In genomic region chr5:176632777-176633176, GRCh38 we compare ENCODE assay signal across 13 cellular contexts. TPM values are rescaled to one million over a fixed set of nuclear protein-coding genes. Genes with fewer than 3 reads are reported as not detected.
DNase-seq lines count a peak whose midpoint lies in the region; ATAC-seq and TF ChIP-seq lines count a peak whose summit lies in the region.
"Had no signal": no experiment of that assay in that cellular context is flagged by ENCODE, and none has a peak within 500 bp of the region (broad histone marks: within the 10 kb centered on the region; RNA-seq: fewer than 3 reads in every experiment).

No MANE protein-coding gene starts in this region.

- H3F3A ChIP-seq in DOHH2 (ENCODE audit: control insufficient read depth, insufficient read depth), result 0 out of 2 replicates have a peak, but pooled peaks cover 5% of the 10 kb centered on the region

- peaks cover 0 to 18% (median 10%) of the 10 kb centered on the region in 12 donors for H3K4me1 ChIP-seq in heart left ventricle
- peaks cover 74% of the 10 kb centered on the region for H3K4me1 ChIP-seq in DOHH2 (ENCODE audit: control insufficient read depth, low read length)
- peaks cover 7% of the 10 kb centered on the region for H3K4me1 ChIP-seq in psoas muscle

- H3K27ac ChIP-seq in heart left ventricle (no peak overlapping the region), DOHH2 (ENCODE audit: low read depth, low read length) (no peak overlapping the region), psoas muscle (no peak overlapping the region)

- no peaks in the 10 kb centered on the region for H3K79me2 ChIP-seq in DOHH2 (ENCODE audit: control insufficient read depth, low read length)

- H3K4me3 ChIP-seq in heart left ventricle, result no peak overlapping the region
- H3K4me3 ChIP-seq in DOHH2 (ENCODE audit: low read length), result no peak overlapping the region; the same call in 1 of the 2 replicates
- H3K4me3 ChIP-seq in psoas muscle, result no peak overlapping the region

- WGBS in heart left ventricle, 4 donors, result 68 to 78% (median 73%) methylated on average over 3 of the region's 3 CpGs
- WGBS in psoas muscle, 3 donors, result 23 to 36% (median 32%) methylated on average over 3 of the region's 3 CpGs

- intact Hi-C loops in heart left ventricle (cut with DNase I), result no loop called here
- intact Hi-C loops in cardiac septum (cut with DNase I), result no loop called here
- intact Hi-C loops in psoas muscle (cut with DNase I), result no loop called here

- H3K9me2 ChIP-seq in DOHH2 (replicated peaks; ENCODE audit: control insufficient read depth, low read length), result no peaks in the 10 kb centered on the region

- DNase-seq in heart left ventricle (no peak), cardiac septum (ENCODE audit: low spot score) (no peak), cerebellar cortex (ENCODE audit: low spot score) (peak; percentile 95), psoas muscle (peak in 1 of 2 donors; percentile 63), OCI-M1 (lab: John Stamatoyannopoulos, UW) (no peak)
- DNase-seq: GOT3, KG1, NCI-H1436 treated with DMSO at 0.1 percent for 48 hours, NCI-H2081 treated with DMSO at 0.1 percent for 48 hours had no signal

- H4K20me1 ChIP-seq in DOHH2 (ENCODE audit: control insufficient read depth, insufficient read depth, low read depth, low read length), result no peaks in the 10 kb centered on the region

- no peak for TF ChIP-seq CTCF in heart left ventricle (IDR thresholded peaks at IDR 0.05)
- no peak for TF ChIP-seq CTCF in DOHH2 (IDR thresholded peaks at IDR 0.05; ENCODE audit: low read depth, low read length, poor library complexity, severe bottlenecking)
- no peak for TF ChIP-seq CTCF in psoas muscle (IDR thresholded peaks at IDR 0.05)

- no peak for TF ChIP-seq POLR2A in heart left ventricle (IDR thresholded peaks at IDR 0.05)

- peak in 3 of 4 donors; percentile 19 to 52 (median 39) for ATAC-seq in heart left ventricle
- peak; percentile 39 to 77 (median 76) for ATAC-seq in psoas muscle
- ATAC-seq in GM18909 (IDR thresholded peaks at IDR 0.05; ENCODE audit: poor library complexity, unreplicated experiment), result no peak
- ATAC-seq in HG02981 (IDR thresholded peaks at IDR 0.05; ENCODE audit: unreplicated experiment), result no peak
- ATAC-seq: HepG2 had no signal

- H3K27me3 ChIP-seq in heart left ventricle (peaks cover 25 to 77% (median 42%) of the 10 kb centered on the region in 9 donors), DOHH2 (ENCODE audit: control insufficient read depth, low read length) (peaks cover 8% of the 10 kb centered on the region), psoas muscle (ENCODE audit: insufficient read depth in 3 of 3, low read length in 2 of 3) (peaks cover 0 to 36% (median 9%) of the 10 kb centered on the region in 3 donors)

- H3K36me3 ChIP-seq in heart left ventricle (no peaks in the 10 kb centered on the region), DOHH2 (ENCODE audit: control insufficient read depth, low read length) (no peaks in the 10 kb centered on the region), psoas muscle (ENCODE audit: insufficient read depth in 1 of 2, low read depth in 1 of 2) (no peaks in the 10 kb centered on the region)

- H3K9me3 ChIP-seq in heart left ventricle (no peaks in the 10 kb centered on the region), DOHH2 (ENCODE audit: control insufficient read depth, insufficient read depth, low read length) (no peaks in the 10 kb centered on the region), psoas muscle (no peaks in the 10 kb centered on the region)

- H3K4me2 ChIP-seq in DOHH2 (ENCODE audit: low read length), result peak overlapping the region; percentile 88

RNA-seq across cellular contexts. Expression of gene EIF4E1B, which starts 2.3 kb away (rescaled TPM):
- total RNA-seq in heart left ventricle (not detected), cardiac septum (not detected), psoas muscle (not detected)
- polyA plus RNA-seq in heart left ventricle (not detected), psoas muscle (under 1 TPM in 2 of 3 donors, not detected in 1; 0.04 to 0.62 TPM)
- total RNA-seq: HepG2 had no signal
- polyA plus RNA-seq: HepG2 had no signal

RNA-seq across cellular contexts. Expression of gene SNCB, which starts 2.4 kb away (rescaled TPM):
- under 1 TPM in 1 of 9 donors, not detected in 8; 0.23 TPM for total RNA-seq in heart left ventricle
- not detected for polyA plus RNA-seq in heart left ventricle
- total RNA-seq in cardiac septum, result 0.43 TPM
- 1 to 10 TPM in 1 of 4 donors, under 1 TPM in 3; 0.32 to 1.2 (median 0.78) TPM for total RNA-seq in psoas muscle
- polyA plus RNA-seq in psoas muscle, result under 1 TPM; 0.34 to 0.42 (median 0.38) TPM
- total RNA-seq: HepG2 had no signal
- polyA plus RNA-seq: HepG2 had no signal

RNA-seq across cellular contexts. Expression of gene TSPAN17, which starts 14.5 kb away (rescaled TPM):
- 10 to 100 TPM; 22.2 to 53.1 (median 30.9) TPM for total RNA-seq in heart left ventricle
- polyA plus RNA-seq in heart left ventricle, result 10 to 100 TPM; 15.4 to 59.3 TPM
- 30.2 TPM for total RNA-seq in cardiac septum
- total RNA-seq in psoas muscle, result 10 to 100 TPM; 22.5 to 31.2 (median 28.2) TPM
- 10 to 100 TPM; 24.1 to 51.9 (median 25.8) TPM for polyA plus RNA-seq in psoas muscle

RNA-seq across cellular contexts. Expression of gene GPRIN1, which starts 22.8 kb away (rescaled TPM):
- total RNA-seq in heart left ventricle (1 to 10 TPM in 1 of 9 donors, under 1 TPM in 8; 0.25 to 1.9 (median 0.48) TPM), cardiac septum (0.48 TPM), psoas muscle (under 1 TPM; 0.21 to 0.71 (median 0.37) TPM)
- polyA plus RNA-seq in heart left ventricle (under 1 TPM; 0.15 to 0.36 TPM), psoas muscle (1 to 10 TPM in 1 of 3 donors, under 1 TPM in 2; 0.18 to 1.2 (median 0.23) TPM)

Comparison
In these comparisons a context has a peak if more than half of its experiments do, and no peak if none do; other contexts are left out.
1. ATAC-seq: peak in heart left ventricle (3 of 4) and psoas muscle (4 of 4); none in GM18909 (single experiment) and HG02981 (single experiment).